1 cellular context compared by ENCODE assay signal in genomic region chr12:14272954-14273910, GRCh38.
TF ChIP-seq lines count a peak whose summit lies in the region.

No MANE protein-coding gene starts in this region.

TF ChIP-seq in HepG2, 621 proteins besides CTCF, POLR2A, EP300 and RAD21 (continued from another document):
- TF ChIP-seq TRIM22 (IDR thresholded peaks at IDR 0.05) = no peak
